In genomic region chrX:102129473-102129872, GRCh38 we compare ENCODE assay signal across 11 cellular contexts. TPM values are rescaled to one million over a fixed set of nuclear protein-coding genes. Genes with fewer than 3 reads are reported as not detected.
A peak's percentile ranks its signal among the peaks of the same experiment; 100 is the strongest.
DNase-seq lines count a peak whose midpoint lies in the region; ATAC-seq and TF ChIP-seq lines count a peak whose summit lies in the region.
"Had no signal": no experiment of that assay in that cellular context is flagged by ENCODE, and none has a peak within 500 bp of the region (broad histone marks: within the 10 kb centered on the region; RNA-seq: fewer than 3 reads in every experiment).

No MANE protein-coding gene starts in this region.

- no peak overlapping the region for H3K27ac Mint-ChIP-seq in chondrocyte (ENCODE audit: unreplicated experiment)
- H3K27ac Mint-ChIP-seq: activated naive CD4-positive, alpha-beta T cell treated with anti-CD3 and anti-CD28 coated beads for 36 hours; T-helper 1 cell treated with Interleukin-12 subunit alpha and Interleukin-12 subunit beta and Interleukin-4 antibody, amounts not matched to agents 30 μg/mL and 1 μg/mL, for 36 hours had no signal

- H3K9me3 ChIP-seq in parathyroid adenoma (ENCODE audit: control insufficient read depth, low read length), result no peaks in the 10 kb centered on the region
- H3K9me3 ChIP-seq: BLaER1 treated with 17β-estradiol and CSF1 and Interleukin-3, amounts not matched to agents 10 nM and 100 nM had no signal

- no peak overlapping the region for H2AFZ ChIP-seq in parathyroid adenoma

- TF ChIP-seq CTCF in chondrocyte (IDR thresholded peaks at IDR 0.05) (peak; percentile 76), parathyroid adenoma (IDR thresholded peaks at IDR 0.05) (peak; percentile 33)

- DNase-seq in NCI-H146 (lab: John Stamatoyannopoulos, UW) (peak; percentile 8), NCI-H146 treated with DMSO at 0.1 percent for 48 hours (lab: John Stamatoyannopoulos, UW; ENCODE audit: unreplicated experiment) (no peak), M059J (ENCODE audit: low read depth) (peak; percentile 17), chondrocyte (ENCODE audit: low spot score) (no peak), middle frontal gyrus (ENCODE audit: extremely low spot score, low spot score) (no peak)
- DNase-seq: activated naive CD4-positive, alpha-beta T cell treated with anti-CD3 and anti-CD28 coated beads for 36 hours had no signal

- ATAC-seq in HG02623 (IDR thresholded peaks at IDR 0.05; ENCODE audit: unreplicated experiment) (no peak), GM21528 (IDR thresholded peaks at IDR 0.05; ENCODE audit: low FRiP score, unreplicated experiment) (no peak)

- H3K4me3 Mint-ChIP-seq in chondrocyte (ENCODE audit: unreplicated experiment), result no peak overlapping the region
- H3K4me3 Mint-ChIP-seq: activated naive CD4-positive, alpha-beta T cell treated with anti-CD3 and anti-CD28 coated beads for 36 hours; T-helper 1 cell treated with Interleukin-12 subunit alpha and Interleukin-12 subunit beta and Interleukin-4 antibody, amounts not matched to agents 30 μg/mL and 1 μg/mL, for 36 hours had no signal

- H3K27ac ChIP-seq in parathyroid adenoma, result no peak overlapping the region
- H3K27ac ChIP-seq: BLaER1 treated with 17β-estradiol and CSF1 and Interleukin-3, amounts not matched to agents 10 nM and 100 nM had no signal

- H3K27me3 Mint-ChIP-seq in chondrocyte (ENCODE audit: low read depth), result peaks cover 24% of the 10 kb centered on the region

- no peaks in the 10 kb centered on the region for H3K79me2 ChIP-seq in parathyroid adenoma

- H3K36me3 ChIP-seq in parathyroid adenoma (ENCODE audit: control insufficient read depth, insufficient read depth, low read length), result no peaks in the 10 kb centered on the region
- H3K36me3 ChIP-seq: BLaER1 treated with 17β-estradiol and CSF1 and Interleukin-3, amounts not matched to agents 10 nM and 100 nM had no signal

- H3K4me1 Mint-ChIP-seq in chondrocyte (ENCODE audit: low read depth), result no peaks in the 10 kb centered on the region

- H3K9me3 Mint-ChIP-seq in chondrocyte (ENCODE audit: low read depth), result peaks cover 2% of the 10 kb centered on the region
- H3K9me3 Mint-ChIP-seq: activated naive CD4-positive, alpha-beta T cell treated with anti-CD3 and anti-CD28 coated beads for 36 hours; T-helper 1 cell treated with Interleukin-12 subunit alpha and Interleukin-12 subunit beta and Interleukin-4 antibody, amounts not matched to agents 30 μg/mL and 1 μg/mL, for 36 hours had no signal

- H3K36me3 Mint-ChIP-seq in chondrocyte (ENCODE audit: low read depth), result no peaks in the 10 kb centered on the region

- no peak overlapping the region for H3K9ac ChIP-seq in parathyroid adenoma
- H3K9ac ChIP-seq: BLaER1 treated with 17β-estradiol and CSF1 and Interleukin-3, amounts not matched to agents 10 nM and 100 nM had no signal

- no peak overlapping the region for H3K4me2 ChIP-seq in parathyroid adenoma (ENCODE audit: low read length)
- H3K4me2 ChIP-seq: BLaER1 treated with 17β-estradiol and CSF1 and Interleukin-3, amounts not matched to agents 10 nM and 100 nM had no signal

- H3K4me3 ChIP-seq in parathyroid adenoma (ENCODE audit: low read depth, low read length), result no peak overlapping the region
- H3K4me3 ChIP-seq: BLaER1 treated with 17β-estradiol and CSF1 and Interleukin-3, amounts not matched to agents 10 nM and 100 nM had no signal

- H3K27me3 ChIP-seq in parathyroid adenoma (ENCODE audit: control insufficient read depth, insufficient read depth, low read length), result no peaks in the 10 kb centered on the region
- H3K27me3 ChIP-seq: BLaER1 treated with 17β-estradiol and CSF1 and Interleukin-3, amounts not matched to agents 10 nM and 100 nM had no signal

- H3K4me1 ChIP-seq in parathyroid adenoma, result no peaks in the 10 kb centered on the region

RNA-seq across cellular contexts. Expression of gene TCEAL2, which starts 4.0 kb away (rescaled TPM):
- 3.8 and 6.8 TPM in 2 replicates for total RNA-seq in M059J (2014; rRNA removed; shearing (Covaris generic))
- not detected in 3 replicates for total RNA-seq in chondrocyte

RNA-seq across cellular contexts. Expression of gene TCEAL6, which starts 12.8 kb away (rescaled TPM):
- not detected in 2 replicates for total RNA-seq in M059J (2014; rRNA removed; shearing (Covaris generic))
- not detected in 3 replicates for total RNA-seq in chondrocyte
- total RNA-seq: activated naive CD4-positive, alpha-beta T cell treated with anti-CD3 and anti-CD28 coated beads for 36 hours had no signal

RNA-seq across cellular contexts. Expression of gene BEX5, which starts 26.3 kb away (rescaled TPM):
- total RNA-seq in M059J (2014; rRNA removed; shearing (Covaris generic)), result 1.4 TPM in 2 replicates
- total RNA-seq in chondrocyte, result 0.42 TPM in 1 of 3 replicates, not detected in the others

Comparison
In these comparisons a context has a peak if more than half of its experiments do, and no peak if none do; other contexts are left out.
1. DNase-seq: peak in NCI-H146 (single experiment) and M059J (single experiment); none in NCI-H146 treated with DMSO at 0.1 percent for 48 hours (single experiment), chondrocyte (single experiment) and middle frontal gyrus (single experiment).